ENCODE assay signal across 1 cellular context in the genomic region with DNA sequence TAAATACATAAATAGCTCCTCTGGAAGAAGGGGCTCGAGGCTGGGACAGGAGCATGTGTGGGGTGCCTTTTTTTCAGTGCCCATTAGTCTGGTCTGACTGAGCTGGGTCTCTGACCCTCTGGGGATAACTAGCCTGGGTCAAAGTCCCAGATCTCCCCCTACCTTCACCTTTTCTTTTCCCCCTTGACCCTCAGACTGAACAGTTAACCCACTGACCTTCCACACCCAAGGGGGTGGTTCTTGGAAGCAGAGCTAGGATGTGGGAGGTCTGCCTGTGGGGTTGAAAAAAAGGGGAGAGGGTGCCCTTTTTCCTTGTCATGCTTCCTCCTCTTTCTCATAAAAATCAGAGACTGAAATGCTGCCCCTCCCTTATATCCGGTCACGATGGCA.
TF ChIP-seq lines count a peak whose summit lies in the region.

No MANE protein-coding gene starts in this region.

TF ChIP-seq in GM12878, 131 proteins besides CTCF, POLR2A, EP300 and RAD21:
- TF ChIP-seq, protein P1, sequence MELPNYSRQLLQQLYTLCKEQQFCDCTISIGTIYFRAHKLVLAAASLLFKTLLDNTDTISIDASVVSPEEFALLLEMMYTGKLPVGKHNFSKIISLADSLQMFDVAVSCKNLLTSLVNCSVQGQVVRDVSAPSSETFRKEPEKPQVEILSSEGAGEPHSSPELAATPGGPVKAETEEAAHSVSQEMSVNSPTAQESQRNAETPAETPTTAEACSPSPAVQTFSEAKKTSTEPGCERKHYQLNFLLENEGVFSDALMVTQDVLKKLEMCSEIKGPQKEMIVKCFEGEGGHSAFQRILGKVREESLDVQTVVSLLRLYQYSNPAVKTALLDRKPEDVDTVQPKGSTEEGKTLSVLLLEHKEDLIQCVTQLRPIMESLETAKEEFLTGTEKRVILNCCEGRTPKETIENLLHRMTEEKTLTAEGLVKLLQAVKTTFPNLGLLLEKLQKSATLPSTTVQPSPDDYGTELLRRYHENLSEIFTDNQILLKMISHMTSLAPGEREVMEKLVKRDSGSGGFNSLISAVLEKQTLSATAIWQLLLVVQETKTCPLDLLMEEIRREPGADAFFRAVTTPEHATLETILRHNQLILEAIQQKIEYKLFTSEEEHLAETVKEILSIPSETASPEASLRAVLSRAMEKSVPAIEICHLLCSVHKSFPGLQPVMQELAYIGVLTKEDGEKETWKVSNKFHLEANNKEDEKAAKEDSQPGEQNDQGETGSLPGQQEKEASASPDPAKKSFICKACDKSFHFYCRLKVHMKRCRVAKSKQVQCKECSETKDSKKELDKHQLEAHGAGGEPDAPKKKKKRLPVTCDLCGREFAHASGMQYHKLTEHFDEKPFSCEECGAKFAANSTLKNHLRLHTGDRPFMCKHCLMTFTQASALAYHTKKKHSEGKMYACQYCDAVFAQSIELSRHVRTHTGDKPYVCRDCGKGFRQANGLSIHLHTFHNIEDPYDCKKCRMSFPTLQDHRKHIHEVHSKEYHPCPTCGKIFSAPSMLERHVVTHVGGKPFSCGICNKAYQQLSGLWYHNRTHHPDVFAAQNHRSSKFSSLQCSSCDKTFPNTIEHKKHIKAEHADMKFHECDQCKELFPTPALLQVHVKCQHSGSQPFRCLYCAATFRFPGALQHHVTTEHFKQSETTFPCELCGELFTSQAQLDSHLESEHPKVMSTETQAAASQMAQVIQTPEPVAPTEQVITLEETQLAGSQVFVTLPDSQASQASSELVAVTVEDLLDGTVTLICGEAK (IDR thresholded peaks at IDR 0.05; ENCODE audit: borderline replicate concordance), result 0 out of 2 replicates have a peak, but pooled peaks have one; percentile 16
- TF ChIP-seq BMI1 (IDR thresholded peaks at IDR 0.05; ENCODE audit: borderline replicate concordance), result 0 out of 2 replicates have a peak, but pooled peaks have one; percentile 18
- no peak for TF ChIP-seq MEF2A (IDR thresholded peaks at IDR 0.05; ENCODE audit: insufficient read depth, low read depth, low read length)
- no peak for TF ChIP-seq FOXM1 (IDR thresholded peaks at IDR 0.05; ENCODE audit: low read depth, low read length)
- no peak for TF ChIP-seq BACH1 (IDR thresholded peaks at IDR 0.05; ENCODE audit: borderline replicate concordance)
- TF ChIP-seq HDGF (IDR thresholded peaks at IDR 0.05), result no peak
- no peak for TF ChIP-seq MYC (IDR thresholded peaks at IDR 0.05; ENCODE audit: insufficient read depth, insufficient read length, insufficient replicate concordance, low read length, severe bottlenecking)
- TF ChIP-seq SRF (IDR thresholded peaks at IDR 0.05; ENCODE audit: low read depth in 2 of 2, low read length in 2 of 2), result no peak
- TF ChIP-seq SUPT20H (IDR thresholded peaks at IDR 0.05; ENCODE audit: borderline replicate concordance, control insufficient read depth, low read depth, low read length), result no peak
- no peak for TF ChIP-seq ZZZ3 (IDR thresholded peaks at IDR 0.05; ENCODE audit: control insufficient read depth, insufficient read length, low read depth)
- TF ChIP-seq FOS (IDR thresholded peaks at IDR 0.05; ENCODE audit: borderline replicate concordance, extremely low read depth, insufficient read length), result no peak
- TF ChIP-seq, protein P2, sequence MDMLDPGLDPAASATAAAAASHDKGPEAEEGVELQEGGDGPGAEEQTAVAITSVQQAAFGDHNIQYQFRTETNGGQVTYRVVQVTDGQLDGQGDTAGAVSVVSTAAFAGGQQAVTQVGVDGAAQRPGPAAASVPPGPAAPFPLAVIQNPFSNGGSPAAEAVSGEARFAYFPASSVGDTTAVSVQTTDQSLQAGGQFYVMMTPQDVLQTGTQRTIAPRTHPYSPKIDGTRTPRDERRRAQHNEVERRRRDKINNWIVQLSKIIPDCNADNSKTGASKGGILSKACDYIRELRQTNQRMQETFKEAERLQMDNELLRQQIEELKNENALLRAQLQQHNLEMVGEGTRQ (IDR thresholded peaks at IDR 0.05; ENCODE audit: borderline replicate concordance, low read depth, low read length), result peak; percentile 14; the same call in 1 of the 2 replicates
- no peak for TF ChIP-seq LARP7 (IDR thresholded peaks at IDR 0.05)
- TF ChIP-seq MTA2 (IDR thresholded peaks at IDR 0.05; ENCODE audit: low read depth), result no peak; the same call in 1 of the 2 replicates
- no peak for TF ChIP-seq JUNB (IDR thresholded peaks at IDR 0.05)
- no peak for TF ChIP-seq ZNF622 (IDR thresholded peaks at IDR 0.05)
- TF ChIP-seq, protein P3, sequence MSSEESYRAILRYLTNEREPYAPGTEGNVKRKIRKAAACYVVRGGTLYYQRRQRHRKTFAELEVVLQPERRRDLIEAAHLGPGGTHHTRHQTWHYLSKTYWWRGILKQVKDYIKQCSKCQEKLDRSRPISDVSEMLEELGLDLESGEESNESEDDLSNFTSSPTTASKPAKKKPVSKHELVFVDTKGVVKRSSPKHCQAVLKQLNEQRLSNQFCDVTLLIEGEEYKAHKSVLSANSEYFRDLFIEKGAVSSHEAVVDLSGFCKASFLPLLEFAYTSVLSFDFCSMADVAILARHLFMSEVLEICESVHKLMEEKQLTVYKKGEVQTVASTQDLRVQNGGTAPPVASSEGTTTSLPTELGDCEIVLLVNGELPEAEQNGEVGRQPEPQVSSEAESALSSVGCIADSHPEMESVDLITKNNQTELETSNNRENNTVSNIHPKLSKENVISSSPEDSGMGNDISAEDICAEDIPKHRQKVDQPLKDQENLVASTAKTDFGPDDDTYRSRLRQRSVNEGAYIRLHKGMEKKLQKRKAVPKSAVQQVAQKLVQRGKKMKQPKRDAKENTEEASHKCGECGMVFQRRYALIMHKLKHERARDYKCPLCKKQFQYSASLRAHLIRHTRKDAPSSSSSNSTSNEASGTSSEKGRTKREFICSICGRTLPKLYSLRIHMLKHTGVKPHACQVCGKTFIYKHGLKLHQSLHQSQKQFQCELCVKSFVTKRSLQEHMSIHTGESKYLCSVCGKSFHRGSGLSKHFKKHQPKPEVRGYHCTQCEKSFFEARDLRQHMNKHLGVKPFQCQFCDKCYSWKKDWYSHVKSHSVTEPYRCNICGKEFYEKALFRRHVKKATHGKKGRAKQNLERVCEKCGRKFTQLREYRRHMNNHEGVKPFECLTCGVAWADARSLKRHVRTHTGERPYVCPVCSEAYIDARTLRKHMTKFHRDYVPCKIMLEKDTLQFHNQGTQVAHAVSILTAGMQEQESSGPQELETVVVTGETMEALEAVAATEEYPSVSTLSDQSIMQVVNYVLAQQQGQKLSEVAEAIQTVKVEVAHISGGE (CRISPR knock-in tag; IDR thresholded peaks at IDR 0.05), result no peak
- TF ChIP-seq, protein P4, sequence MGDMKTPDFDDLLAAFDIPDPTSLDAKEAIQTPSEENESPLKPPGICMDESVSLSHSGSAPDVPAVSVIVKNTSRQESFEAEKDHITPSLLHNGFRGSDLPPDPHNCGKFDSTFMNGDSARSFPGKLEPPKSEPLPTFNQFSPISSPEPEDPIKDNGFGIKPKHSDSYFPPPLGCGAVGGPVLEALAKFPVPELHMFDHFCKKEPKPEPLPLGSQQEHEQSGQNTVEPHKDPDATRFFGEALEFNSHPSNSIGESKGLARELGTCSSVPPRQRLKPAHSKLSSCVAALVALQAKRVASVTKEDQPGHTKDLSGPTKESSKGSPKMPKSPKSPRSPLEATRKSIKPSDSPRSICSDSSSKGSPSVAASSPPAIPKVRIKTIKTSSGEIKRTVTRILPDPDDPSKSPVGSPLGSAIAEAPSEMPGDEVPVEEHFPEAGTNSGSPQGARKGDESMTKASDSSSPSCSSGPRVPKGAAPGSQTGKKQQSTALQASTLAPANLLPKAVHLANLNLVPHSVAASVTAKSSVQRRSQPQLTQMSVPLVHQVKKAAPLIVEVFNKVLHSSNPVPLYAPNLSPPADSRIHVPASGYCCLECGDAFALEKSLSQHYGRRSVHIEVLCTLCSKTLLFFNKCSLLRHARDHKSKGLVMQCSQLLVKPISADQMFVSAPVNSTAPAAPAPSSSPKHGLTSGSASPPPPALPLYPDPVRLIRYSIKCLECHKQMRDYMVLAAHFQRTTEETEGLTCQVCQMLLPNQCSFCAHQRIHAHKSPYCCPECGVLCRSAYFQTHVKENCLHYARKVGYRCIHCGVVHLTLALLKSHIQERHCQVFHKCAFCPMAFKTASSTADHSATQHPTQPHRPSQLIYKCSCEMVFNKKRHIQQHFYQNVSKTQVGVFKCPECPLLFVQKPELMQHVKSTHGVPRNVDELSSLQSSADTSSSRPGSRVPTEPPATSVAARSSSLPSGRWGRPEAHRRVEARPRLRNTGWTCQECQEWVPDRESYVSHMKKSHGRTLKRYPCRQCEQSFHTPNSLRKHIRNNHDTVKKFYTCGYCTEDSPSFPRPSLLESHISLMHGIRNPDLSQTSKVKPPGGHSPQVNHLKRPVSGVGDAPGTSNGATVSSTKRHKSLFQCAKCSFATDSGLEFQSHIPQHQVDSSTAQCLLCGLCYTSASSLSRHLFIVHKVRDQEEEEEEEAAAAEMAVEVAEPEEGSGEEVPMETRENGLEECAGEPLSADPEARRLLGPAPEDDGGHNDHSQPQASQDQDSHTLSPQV (IDR thresholded peaks at IDR 0.05), result no peak
- TF ChIP-seq RAD51 (IDR thresholded peaks at IDR 0.05), result no peak
- TF ChIP-seq, protein P5, sequence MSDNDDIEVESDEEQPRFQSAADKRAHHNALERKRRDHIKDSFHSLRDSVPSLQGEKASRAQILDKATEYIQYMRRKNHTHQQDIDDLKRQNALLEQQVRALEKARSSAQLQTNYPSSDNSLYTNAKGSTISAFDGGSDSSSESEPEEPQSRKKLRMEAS (IDR thresholded peaks at IDR 0.05; ENCODE audit: low read depth, low read length), result no peak
- TF ChIP-seq BCL11A (IDR thresholded peaks at IDR 0.05; ENCODE audit: low read depth, low read length), result no peak
- TF ChIP-seq SMAD1 (IDR thresholded peaks at IDR 0.05; ENCODE audit: low read depth, partially characterized antibody), result peak; percentile 73
- TF ChIP-seq STAT3 (IDR thresholded peaks at IDR 0.05; ENCODE audit: low read depth, low read length), result no peak
- TF ChIP-seq, protein P6, sequence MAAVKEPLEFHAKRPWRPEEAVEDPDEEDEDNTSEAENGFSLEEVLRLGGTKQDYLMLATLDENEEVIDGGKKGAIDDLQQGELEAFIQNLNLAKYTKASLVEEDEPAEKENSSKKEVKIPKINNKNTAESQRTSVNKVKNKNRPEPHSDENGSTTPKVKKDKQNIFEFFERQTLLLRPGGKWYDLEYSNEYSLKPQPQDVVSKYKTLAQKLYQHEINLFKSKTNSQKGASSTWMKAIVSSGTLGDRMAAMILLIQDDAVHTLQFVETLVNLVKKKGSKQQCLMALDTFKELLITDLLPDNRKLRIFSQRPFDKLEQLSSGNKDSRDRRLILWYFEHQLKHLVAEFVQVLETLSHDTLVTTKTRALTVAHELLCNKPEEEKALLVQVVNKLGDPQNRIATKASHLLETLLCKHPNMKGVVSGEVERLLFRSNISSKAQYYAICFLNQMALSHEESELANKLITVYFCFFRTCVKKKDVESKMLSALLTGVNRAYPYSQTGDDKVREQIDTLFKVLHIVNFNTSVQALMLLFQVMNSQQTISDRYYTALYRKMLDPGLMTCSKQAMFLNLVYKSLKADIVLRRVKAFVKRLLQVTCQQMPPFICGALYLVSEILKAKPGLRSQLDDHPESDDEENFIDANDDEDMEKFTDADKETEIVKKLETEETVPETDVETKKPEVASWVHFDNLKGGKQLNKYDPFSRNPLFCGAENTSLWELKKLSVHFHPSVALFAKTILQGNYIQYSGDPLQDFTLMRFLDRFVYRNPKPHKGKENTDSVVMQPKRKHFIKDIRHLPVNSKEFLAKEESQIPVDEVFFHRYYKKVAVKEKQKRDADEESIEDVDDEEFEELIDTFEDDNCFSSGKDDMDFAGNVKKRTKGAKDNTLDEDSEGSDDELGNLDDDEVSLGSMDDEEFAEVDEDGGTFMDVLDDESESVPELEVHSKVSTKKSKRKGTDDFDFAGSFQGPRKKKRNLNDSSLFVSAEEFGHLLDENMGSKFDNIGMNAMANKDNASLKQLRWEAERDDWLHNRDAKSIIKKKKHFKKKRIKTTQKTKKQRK (IDR thresholded peaks at IDR 0.05; ENCODE audit: low read depth, low read length), result no peak
- no peak for TF ChIP-seq BRCA1 (IDR thresholded peaks at IDR 0.05; ENCODE audit: low read depth, low read length)
- TF ChIP-seq IKZF2 (IDR thresholded peaks at IDR 0.05), result peak in 1 of 2 experiments; percentile 8; a peak in 1 of 4 replicates
- TF ChIP-seq POLR2AphosphoS5 (IDR thresholded peaks at IDR 0.05; ENCODE audit: low read length), result peak; percentile 67; the same call in 1 of the 2 replicates
- no peak for TF ChIP-seq HDAC2 (IDR thresholded peaks at IDR 0.05)
TF ChIP-seq in GM12878: peak in this region for 6.
